In the genomic region with DNA sequence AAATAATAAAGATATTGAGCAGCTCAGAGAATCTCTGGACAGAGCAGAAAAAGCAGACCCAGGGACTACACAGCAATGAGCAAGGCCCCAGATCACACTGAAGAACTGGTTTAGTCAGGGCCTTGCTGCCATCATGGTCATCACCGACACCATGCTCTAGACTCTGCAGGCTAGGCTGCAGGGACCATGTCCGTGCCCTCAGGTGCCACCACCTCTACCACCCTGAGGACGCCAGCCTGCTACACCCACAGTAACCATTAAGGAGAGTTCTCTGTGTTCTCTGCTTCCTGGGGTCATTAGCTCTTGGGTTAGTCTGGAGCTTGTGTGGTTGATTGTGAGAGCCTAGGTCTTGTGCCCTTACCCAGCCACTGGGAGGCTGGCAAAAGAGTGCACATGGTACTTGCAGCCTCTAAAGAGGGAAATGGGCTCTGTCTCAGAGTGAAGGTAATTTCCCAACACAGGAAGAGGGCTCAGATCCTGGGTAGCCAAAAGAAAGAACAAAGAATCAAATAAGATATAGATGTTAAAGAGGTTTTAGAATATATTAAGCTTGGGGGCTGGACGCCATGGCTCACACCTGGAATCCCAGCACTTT, we compare ENCODE assay signal across 13 cellular contexts.
"Had no signal": no experiment of that assay in that cellular context is flagged by ENCODE, and none has a peak within 500 bp of the region (broad histone marks: within the 10 kb centered on the region; RNA-seq: fewer than 3 reads in every experiment).

No MANE protein-coding gene starts in this region.

- H3K27me3 ChIP-seq: right atrium auricular region had no signal

- H3K9me3 Mint-ChIP-seq: activated naive CD4-positive, alpha-beta T cell treated with anti-CD3 and anti-CD28 coated beads, Interleukin-2, amount 50 U/mL, for 24 hours; activated T-helper 1 cell treated with anti-CD3 and anti-CD28 coated beads, Interleukin-12 subunit alpha, Interleukin-12 subunit beta, Interleukin-2, Interleukin-4 antibody, amounts not matched to agents 30 ng/mL and 10 ng/mL and 1 ng/mL, durations not matched to agents 14 hours and 24 hours and 36 hours; endodermal cell; natural killer cell treated with Interleukin-12 subunit alpha and Interleukin-12 subunit beta and Interleukin-15 and Interleukin-18, amount 100 ng/mL, for 72 hours; type B pancreatic cell had no signal

- H3K4me3 Mint-ChIP-seq: activated naive CD4-positive, alpha-beta T cell treated with anti-CD3 and anti-CD28 coated beads, Interleukin-2, amount 50 U/mL, for 24 hours; activated T-helper 1 cell treated with anti-CD3 and anti-CD28 coated beads, Interleukin-12 subunit alpha, Interleukin-12 subunit beta, Interleukin-2, Interleukin-4 antibody, amounts not matched to agents 30 ng/mL and 10 ng/mL and 1 ng/mL, durations not matched to agents 14 hours and 24 hours and 36 hours; brain; endodermal cell; natural killer cell treated with Interleukin-12 subunit alpha and Interleukin-12 subunit beta and Interleukin-15 and Interleukin-18, amount 100 ng/mL, for 72 hours; type B pancreatic cell had no signal

- H3K4me3 ChIP-seq: lung, right atrium auricular region had no signal

- ATAC-seq: left colon had no signal

- H3K27ac ChIP-seq: right atrium auricular region had no signal

- H3K4me1 ChIP-seq: right atrium auricular region had no signal

- H3K36me3 ChIP-seq: right atrium auricular region had no signal

- H3K9me3 ChIP-seq: right atrium auricular region had no signal

- DNase-seq: amniotic stem cell, endodermal cell, hypothalamus, left colon, nucleus accumbens, small intestine had no signal

- H3K27ac Mint-ChIP-seq: activated naive CD4-positive, alpha-beta T cell treated with anti-CD3 and anti-CD28 coated beads, Interleukin-2, amount 50 U/mL, for 24 hours; activated T-helper 1 cell treated with anti-CD3 and anti-CD28 coated beads, Interleukin-12 subunit alpha, Interleukin-12 subunit beta, Interleukin-2, Interleukin-4 antibody, amounts not matched to agents 30 ng/mL and 10 ng/mL and 1 ng/mL, durations not matched to agents 14 hours and 24 hours and 36 hours; brain; endodermal cell; natural killer cell treated with Interleukin-12 subunit alpha and Interleukin-12 subunit beta and Interleukin-15 and Interleukin-18, amount 100 ng/mL, for 72 hours; type B pancreatic cell had no signal

- H3K36me3 Mint-ChIP-seq: activated naive CD4-positive, alpha-beta T cell treated with anti-CD3 and anti-CD28 coated beads, Interleukin-2, amount 50 U/mL, for 24 hours; brain; natural killer cell treated with Interleukin-12 subunit alpha and Interleukin-12 subunit beta and Interleukin-15 and Interleukin-18, amount 100 ng/mL, for 72 hours; type B pancreatic cell had no signal

- H3K4me1 Mint-ChIP-seq: activated naive CD4-positive, alpha-beta T cell treated with anti-CD3 and anti-CD28 coated beads, Interleukin-2, amount 50 U/mL, for 24 hours; brain; endodermal cell had no signal

- H3K27me3 Mint-ChIP-seq: activated naive CD4-positive, alpha-beta T cell treated with anti-CD3 and anti-CD28 coated beads, Interleukin-2, amount 50 U/mL, for 24 hours; natural killer cell treated with Interleukin-12 subunit alpha and Interleukin-12 subunit beta and Interleukin-15 and Interleukin-18, amount 100 ng/mL, for 72 hours; type B pancreatic cell had no signal
